In the genomic region with DNA sequence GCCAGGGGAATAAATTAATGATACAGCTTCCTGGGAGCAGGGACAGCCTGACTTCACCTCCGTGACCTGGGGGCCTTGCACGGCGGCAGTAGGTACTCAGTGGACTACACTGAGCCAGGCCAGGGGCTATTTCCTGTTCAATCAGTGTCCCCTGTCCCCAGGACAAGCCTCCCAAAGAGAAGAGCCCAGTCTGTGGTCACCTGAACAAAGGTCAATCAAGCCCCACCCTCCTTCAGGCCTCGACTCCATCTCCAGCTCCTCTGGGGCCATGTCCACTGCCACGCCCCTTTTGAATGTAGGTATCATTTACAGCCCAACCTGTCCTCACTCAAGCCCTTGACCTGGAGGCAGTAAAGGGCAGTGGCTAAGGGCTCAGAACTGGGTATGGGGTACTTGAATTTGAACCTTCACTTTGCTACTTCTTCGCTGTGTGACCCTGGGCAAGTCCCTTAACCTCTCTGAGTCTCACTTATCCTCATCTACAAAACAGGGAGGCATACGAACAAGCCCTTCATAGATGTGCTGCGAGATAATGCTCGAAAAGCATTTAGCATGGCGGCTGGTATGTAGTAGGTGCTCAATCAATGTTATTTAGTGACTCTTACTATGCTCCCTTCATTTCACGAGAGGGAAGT, we compare ENCODE assay signal across 2 cellular contexts.
A peak's percentile ranks its signal among the peaks of the same experiment; 100 is the strongest.
TF ChIP-seq lines count a peak whose summit lies in the region.

No MANE protein-coding gene starts in this region.

TF ChIP-seq in HEK293, 187 proteins besides CTCF, POLR2A, EP300 and RAD21:
- TF ChIP-seq SCRT1 (tag by site-specific recombination; IDR thresholded peaks at IDR 0.05; ENCODE audit: borderline replicate concordance) (no peak), ZNF184 (tag by site-specific recombination; IDR thresholded peaks at IDR 0.05) (no peak), ZNF146 (tag by site-specific recombination; IDR thresholded peaks at IDR 0.05) (no peak), ZNF768 (tag by site-specific recombination; IDR thresholded peaks at IDR 0.05) (peak; percentile 68; the same call in 1 of the 2 replicates), KLF9 (tag by site-specific recombination; IDR thresholded peaks at IDR 0.05; ENCODE audit: low read depth) (peak; percentile 49), ZNF664 (tag by site-specific recombination; IDR thresholded peaks at IDR 0.05) (peak; percentile 37; the same call in 1 of the 2 replicates)
- TF ChIP-seq, protein P1, sequence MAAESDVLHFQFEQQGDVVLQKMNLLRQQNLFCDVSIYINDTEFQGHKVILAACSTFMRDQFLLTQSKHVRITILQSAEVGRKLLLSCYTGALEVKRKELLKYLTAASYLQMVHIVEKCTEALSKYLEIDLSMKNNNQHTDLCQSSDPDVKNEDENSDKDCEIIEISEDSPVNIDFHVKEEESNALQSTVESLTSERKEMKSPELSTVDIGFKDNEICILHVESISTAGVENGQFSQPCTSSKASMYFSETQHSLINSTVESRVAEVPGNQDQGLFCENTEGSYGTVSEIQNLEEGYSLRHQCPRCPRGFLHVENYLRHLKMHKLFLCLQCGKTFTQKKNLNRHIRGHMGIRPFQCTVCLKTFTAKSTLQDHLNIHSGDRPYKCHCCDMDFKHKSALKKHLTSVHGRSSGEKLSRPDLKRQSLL (tag by site-specific recombination; IDR thresholded peaks at IDR 0.05): no peak

TF ChIP-seq in H1, 55 proteins besides CTCF, POLR2A, EP300 and RAD21:
- TF ChIP-seq SUZ12 (IDR thresholded peaks at IDR 0.05; ENCODE audit: low read length) (no peak), GABPA (IDR thresholded peaks at IDR 0.05; ENCODE audit: borderline replicate concordance, insufficient read depth, low read length) (no peak), KDM1A (IDR thresholded peaks at IDR 0.05; ENCODE audit: borderline replicate concordance, low read length) (0 out of 2 replicates have a peak, but pooled peaks have one; percentile 14)
